In genomic region chr1:162663086-162663485, GRCh38 we compare ENCODE assay signal across 9 cellular contexts. TPM values are rescaled to one million over a fixed set of nuclear protein-coding genes. Genes with fewer than 3 reads are reported as not detected.
DNase-seq lines count a peak whose midpoint lies in the region; ATAC-seq, FAIRE-seq and TF ChIP-seq lines count a peak whose summit lies in the region.
"Had no signal": no experiment of that assay in that cellular context is flagged by ENCODE, and none has a peak within 500 bp of the region (broad histone marks: within the 10 kb centered on the region; RNA-seq: fewer than 3 reads in every experiment).

No MANE protein-coding gene starts in this region.

- no peaks in the 10 kb centered on the region for H3K9me3 ChIP-seq in uterus

- no peaks in the 10 kb centered on the region for H3K4me1 Mint-ChIP-seq in activated naive CD8-positive, alpha-beta T cell treated with anti-CD3 and anti-CD28 coated beads for 36 hours

- H3K27me3 ChIP-seq in bronchial epithelial cell (ENCODE audit: control insufficient read depth, insufficient read depth, low read length) (no peaks in the 10 kb centered on the region), uterus (no peaks in the 10 kb centered on the region)

- ATAC-seq in GM19351 (IDR thresholded peaks at IDR 0.05; ENCODE audit: unreplicated experiment) (peak; percentile 84), HG03378 (IDR thresholded peaks at IDR 0.05; ENCODE audit: unreplicated experiment) (peak; percentile 71), HG02973 (IDR thresholded peaks at IDR 0.05; ENCODE audit: unreplicated experiment) (no peak)

- H3K36me3 Mint-ChIP-seq in activated naive CD8-positive, alpha-beta T cell treated with anti-CD3 and anti-CD28 coated beads for 36 hours, result no peaks in the 10 kb centered on the region

- H3K4me1 ChIP-seq in uterus, result peaks cover 0 to 13% of the 10 kb centered on the region in 2 donors

- H3K27ac ChIP-seq in uterus, result peak overlapping the region; percentile 58 to 61

- H3K4me3 ChIP-seq in bronchial epithelial cell (ENCODE audit: low read depth, low read length) (no peak overlapping the region), uterus (no peak overlapping the region)

- H3K36me3 ChIP-seq in bronchial epithelial cell (ENCODE audit: control insufficient read depth, insufficient read depth, low read length) (no peaks in the 10 kb centered on the region), uterus (no peaks in the 10 kb centered on the region)

- no peak overlapping the region for H3K27ac Mint-ChIP-seq in activated naive CD8-positive, alpha-beta T cell treated with anti-CD3 and anti-CD28 coated beads for 36 hours

- TF ChIP-seq POLR2A in uterus (IDR thresholded peaks at IDR 0.05), result no peak

- intact Hi-C loops in uterus (cut with DNase I; ENCODE audit: low total_unique reads), result no loop called here

- no peak for TF ChIP-seq CTCF in bronchial epithelial cell (IDR thresholded peaks at IDR 0.05; ENCODE audit: insufficient read depth, low read length, severe bottlenecking)
- TF ChIP-seq CTCF in uterus (IDR thresholded peaks at IDR 0.05), result no peak

- no peak for FAIRE-seq in bronchial epithelial cell (lab: Jason Lieb, UNC)

- peaks cover 11% of the 10 kb centered on the region for H3K27me3 Mint-ChIP-seq in activated naive CD8-positive, alpha-beta T cell treated with anti-CD3 and anti-CD28 coated beads for 36 hours

- H3K4me3 Mint-ChIP-seq in activated naive CD8-positive, alpha-beta T cell treated with anti-CD3 and anti-CD28 coated beads for 36 hours, result no peak overlapping the region

- peak; percentile 56 for DNase-seq in bronchial epithelial cell (ENCODE audit: low read depth)
- DNase-seq in uterus, result no peak
- no peak for DNase-seq in activated naive CD8-positive, alpha-beta T cell treated with anti-CD3 and anti-CD28 coated beads for 36 hours
- DNase-seq in activated naive CD4-positive, alpha-beta T cell (lab: John Stamatoyannopoulos, UW), result no peak
- DNase-seq: effector CD4-positive, alpha-beta T cell; stimulated activated naive CD4-positive, alpha-beta T cell treated with Interleukin-2 at 50 U/mL for 16 hours had no signal

- no peaks in the 10 kb centered on the region for H3K9me3 Mint-ChIP-seq in activated naive CD8-positive, alpha-beta T cell treated with anti-CD3 and anti-CD28 coated beads for 36 hours

RNA-seq across cellular contexts. Expression of gene DDR2, which starts 30.8 kb away (rescaled TPM):
- total RNA-seq in bronchial epithelial cell (1.5 and 4.7 TPM in 2 replicates), uterus (100 to 1,000 TPM in 1 of 4 donors, 10 to 100 TPM in 3; 40.0 to 134 (median 74.7) TPM)
- total RNA-seq in activated naive CD8-positive, alpha-beta T cell treated with anti-CD3 and anti-CD28 coated beads for 36 hours, result under 1 TPM; 0.19 to 0.38 TPM
